9 cellular contexts compared by ENCODE assay signal in genomic region chr16:58685084-58685449, GRCh38. TPM values are rescaled to one million over a fixed set of nuclear protein-coding genes. Genes with fewer than 3 reads are reported as not detected.
A peak's percentile ranks its signal among the peaks of the same experiment; 100 is the strongest.
DNase-seq lines count a peak whose midpoint lies in the region; ATAC-seq and TF ChIP-seq lines count a peak whose summit lies in the region.
"Had no signal": no experiment of that assay in that cellular context is flagged by ENCODE, and none has a peak within 500 bp of the region (broad histone marks: within the 10 kb centered on the region; RNA-seq: fewer than 3 reads in every experiment).

No MANE protein-coding gene starts in this region.

- DNase-seq in activated CD8-positive, alpha-beta memory T cell treated with anti-CD3 and anti-CD28 coated beads, Interleukin-2, amount 10 ng/mL, durations not matched to agents 7 days and 5 days: no peak
- no peak for DNase-seq in activated CD8-positive, alpha-beta memory T cell treated with anti-CD3 and anti-CD28 coated beads for 24 hours
- no peak for DNase-seq in activated naive CD8-positive, alpha-beta T cell treated with anti-CD3 and anti-CD28 coated beads for 36 hours
- no peak for DNase-seq in lower lobe of right lung
- DNase-seq in stimulated activated CD4-positive, alpha-beta T cell treated with anti-CD3 and anti-CD28 coated beads, Interleukin-2, amount 100 ng/mL, for 24 hours: no peak
- no peak for DNase-seq in omental fat pad (ENCODE audit: low spot score)
- DNase-seq in NCI-H1092 (lab: John Stamatoyannopoulos, UW): no peak
- DNase-seq: NCI-H187 treated with DMSO at 0.1 percent for 48 hours had no signal

- no peaks in the 10 kb centered on the region for H3K9me3 ChIP-seq in lower lobe of right lung

- no peaks in the 10 kb centered on the region for H3K27me3 ChIP-seq in lower lobe of right lung (ENCODE audit: low read depth)

- H3K36me3 Mint-ChIP-seq in activated CD8-positive, alpha-beta memory T cell treated with anti-CD3 and anti-CD28 coated beads, Interleukin-2, amount 10 ng/mL, durations not matched to agents 7 days and 5 days: no peaks in the 10 kb centered on the region
- peaks cover 2% of the 10 kb centered on the region for H3K36me3 Mint-ChIP-seq in activated naive CD8-positive, alpha-beta T cell treated with anti-CD3 and anti-CD28 coated beads for 36 hours

- no peak overlapping the region for H3K27ac Mint-ChIP-seq in activated CD8-positive, alpha-beta memory T cell treated with anti-CD3 and anti-CD28 coated beads, Interleukin-2, amount 10 ng/mL, durations not matched to agents 7 days and 5 days
- H3K27ac Mint-ChIP-seq in activated naive CD8-positive, alpha-beta T cell treated with anti-CD3 and anti-CD28 coated beads for 36 hours: no peak overlapping the region

- intact Hi-C loops in lower lobe of right lung (cut with DNase I): no loop called here

- H3K4me1 Mint-ChIP-seq in activated CD8-positive, alpha-beta memory T cell treated with anti-CD3 and anti-CD28 coated beads, Interleukin-2, amount 10 ng/mL, durations not matched to agents 7 days and 5 days: peaks cover 13% of the 10 kb centered on the region
- peaks cover 18% of the 10 kb centered on the region for H3K4me1 Mint-ChIP-seq in activated naive CD8-positive, alpha-beta T cell treated with anti-CD3 and anti-CD28 coated beads for 36 hours

- ATAC-seq in activated CD8-positive, alpha-beta memory T cell treated with anti-CD3 and anti-CD28 coated beads, Interleukin-2, amount 10 ng/mL, durations not matched to agents 7 days and 5 days: no peak
- ATAC-seq in lower lobe of right lung (no peak), omental fat pad (ENCODE audit: low FRiP score) (no peak)

- no peak for TF ChIP-seq CTCF in lower lobe of right lung (IDR thresholded peaks at IDR 0.05)
- TF ChIP-seq CTCF in omental fat pad (IDR thresholded peaks at IDR 0.05): no peak

- peaks cover 6% of the 10 kb centered on the region for H3K27me3 Mint-ChIP-seq in activated CD8-positive, alpha-beta memory T cell treated with anti-CD3 and anti-CD28 coated beads, Interleukin-2, amount 10 ng/mL, durations not matched to agents 7 days and 5 days
- no peaks in the 10 kb centered on the region for H3K27me3 Mint-ChIP-seq in activated naive CD8-positive, alpha-beta T cell treated with anti-CD3 and anti-CD28 coated beads for 36 hours

- no peaks in the 10 kb centered on the region for H3K36me3 ChIP-seq in lower lobe of right lung

- H3K9me3 Mint-ChIP-seq in activated CD8-positive, alpha-beta memory T cell treated with anti-CD3 and anti-CD28 coated beads, Interleukin-2, amount 10 ng/mL, durations not matched to agents 7 days and 5 days (ENCODE audit: low read depth): no peaks in the 10 kb centered on the region
- H3K9me3 Mint-ChIP-seq in activated naive CD8-positive, alpha-beta T cell treated with anti-CD3 and anti-CD28 coated beads for 36 hours: no peaks in the 10 kb centered on the region

- peaks cover 21% of the 10 kb centered on the region for H3K4me1 ChIP-seq in lower lobe of right lung

- peak overlapping the region; percentile 88 for H3K4me3 ChIP-seq in lower lobe of right lung

- CTCF ChIA-PET in activated CD8-positive, alpha-beta memory T cell treated with anti-CD3 and anti-CD28 coated beads, Interleukin-2, amount 10 ng/mL, durations not matched to agents 7 days and 5 days (lab: Charles Lee): interaction anchor here (0.8 to 2.7 kb wide), 6 partner anchors 9 to 349 kb away, joined by 3 to 16 read pairs (median 3); no protein-coding TSS in a partner anchor

- H3K27ac ChIP-seq in lower lobe of right lung: no peak overlapping the region
- peak overlapping the region; percentile 44 for H3K27ac ChIP-seq in temporal lobe (ENCODE audit: low read depth, low read length)

- H3K4me3 Mint-ChIP-seq in activated CD8-positive, alpha-beta memory T cell treated with anti-CD3 and anti-CD28 coated beads, Interleukin-2, amount 10 ng/mL, durations not matched to agents 7 days and 5 days: peak overlapping the region; percentile 84
- peak overlapping the region; percentile 89 for H3K4me3 Mint-ChIP-seq in activated naive CD8-positive, alpha-beta T cell treated with anti-CD3 and anti-CD28 coated beads for 36 hours

RNA-seq across cellular contexts. Expression of gene SLC38A7, which starts 0.5 kb away (rescaled TPM):
- total RNA-seq in activated CD8-positive, alpha-beta memory T cell treated with anti-CD3 and anti-CD28 coated beads, Interleukin-2, amount 10 ng/mL, durations not matched to agents 7 days and 5 days: 10 to 100 TPM; 10.4 to 12.3 TPM
- total RNA-seq in activated naive CD8-positive, alpha-beta T cell treated with anti-CD3 and anti-CD28 coated beads for 36 hours: 10 to 100 TPM in 1 of 2 experiments, 1 to 10 TPM in 1; 9.6 to 11.8 TPM
- total RNA-seq in lower lobe of right lung (20.7 TPM), temporal lobe (16.7 TPM), omental fat pad (10 to 100 TPM in 3 of 4 donors, 1 to 10 TPM in 1; 8.0 to 22.9 (median 17.8) TPM)

RNA-seq across cellular contexts. Expression of gene GOT2, which starts 49.0 kb away (rescaled TPM):
- total RNA-seq in activated CD8-positive, alpha-beta memory T cell treated with anti-CD3 and anti-CD28 coated beads, Interleukin-2, amount 10 ng/mL, durations not matched to agents 7 days and 5 days: 100 to 1,000 TPM in 1 of 2 experiments, 10 to 100 TPM in 1; 83.6 to 102 TPM
- total RNA-seq in activated naive CD8-positive, alpha-beta T cell treated with anti-CD3 and anti-CD28 coated beads for 36 hours: 100 to 1,000 TPM; 162 to 165 TPM
- 50.7 TPM for total RNA-seq in lower lobe of right lung
- total RNA-seq in temporal lobe: 39.6 TPM
- total RNA-seq in omental fat pad: 10 to 100 TPM; 20.6 to 30.7 (median 27.4) TPM

RNA-seq across cellular contexts. Expression of gene CNOT1, which starts 55.4 kb away (rescaled TPM):
- total RNA-seq in activated CD8-positive, alpha-beta memory T cell treated with anti-CD3 and anti-CD28 coated beads, Interleukin-2, amount 10 ng/mL, durations not matched to agents 7 days and 5 days: 100 to 1,000 TPM; 268 to 273 TPM
- 100 to 1,000 TPM; 295 to 317 TPM for total RNA-seq in activated naive CD8-positive, alpha-beta T cell treated with anti-CD3 and anti-CD28 coated beads for 36 hours
- total RNA-seq in lower lobe of right lung (172 TPM), temporal lobe (98.6 TPM), omental fat pad (100 to 1,000 TPM in 2 of 4 donors, 10 to 100 TPM in 2; 85.4 to 132 (median 103) TPM)
